16 cellular contexts compared by ENCODE assay signal in the genomic region with DNA sequence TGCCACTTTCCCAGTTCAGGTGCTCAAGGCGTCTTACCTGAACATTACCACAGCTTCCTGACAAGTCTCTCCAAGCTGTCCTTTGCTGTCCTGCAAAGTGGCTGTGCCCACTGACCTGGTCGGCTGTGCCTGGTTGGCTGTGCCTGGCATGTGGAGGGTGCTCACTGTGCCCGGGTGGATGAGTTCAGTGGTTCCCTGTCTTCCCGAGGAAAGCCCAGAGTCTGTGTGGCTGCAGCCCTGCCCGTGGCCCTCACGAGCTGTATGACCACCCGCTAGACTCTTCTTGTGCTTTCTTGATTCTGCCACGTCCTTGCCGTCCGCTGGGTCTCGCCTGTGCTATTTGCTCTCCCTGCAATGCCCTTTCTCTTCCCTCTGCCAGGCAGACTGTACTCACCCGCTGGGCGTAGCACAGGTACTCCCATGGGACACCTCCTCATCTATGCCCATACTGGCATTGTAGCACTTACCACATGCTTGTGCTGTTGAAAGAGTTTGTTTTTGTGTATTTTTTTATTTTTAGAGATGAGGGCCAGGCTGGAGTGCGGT.
"Had no signal": no experiment of that assay in that cellular context is flagged by ENCODE, and none has a peak within 500 bp of the region (broad histone marks: within the 10 kb centered on the region; RNA-seq: fewer than 3 reads in every experiment).

No MANE protein-coding gene starts in this region.

- ATAC-seq: activated naive CD4-positive, alpha-beta T cell treated with anti-CD3 and anti-CD28 coated beads, Interleukin-2, amount 50 U/mL, for 72 hours; effector memory CD8-positive, alpha-beta T cell; left colon had no signal

- H3K4me2 ChIP-seq: hepatocyte had no signal

- DNase-seq: activated CD4-positive, alpha-beta memory T cell treated with anti-CD3 and anti-CD28 coated beads for 36 hours; activated CD4-positive, alpha-beta T cell treated with anti-CD3 and anti-CD28 coated beads for 4 hours; activated gamma-delta T cell treated with Interleukin-2 at 50 U/mL for 16 hours; activated T-cell treated with anti-CD3 and anti-CD28 coated beads for 4 hours; adrenal gland; cerebellar nuclear complex; effector memory CD8-positive, alpha-beta T cell; left colon; nucleus accumbens; retina; stimulated activated CD4-positive, alpha-beta T cell treated with anti-CD3 and anti-CD28 coated beads, Interleukin-12 subunit alpha, Interleukin-12 subunit beta, amount 100 ng/mL, for 4 hours; stimulated activated CD4-positive, alpha-beta T cell treated with anti-CD3 and anti-CD28 coated beads, Interleukin-1b, Interleukin-23, amount 100 ng/mL, for 48 hours; stimulated activated naive CD4-positive, alpha-beta T cell treated with Interleukin-2 at 50 U/mL for 16 hours had no signal

- H3K4me3 ChIP-seq: adrenal gland, hepatocyte, thyroid gland had no signal

- H3K27ac ChIP-seq: adrenal gland, hepatocyte, thyroid gland had no signal

- H3K27me3 ChIP-seq: adrenal gland, hepatocyte, thyroid gland had no signal

- H3K9me3 ChIP-seq: adrenal gland, thyroid gland had no signal

- H2AFZ ChIP-seq: hepatocyte had no signal

- H3K36me3 ChIP-seq: adrenal gland, thyroid gland had no signal
